ENCODE assay signal across 8 cellular contexts in genomic region chr11:79461144-79461543, GRCh38. TPM values are rescaled to one million over a fixed set of nuclear protein-coding genes. Genes with fewer than 3 reads are reported as not detected.
DNase-seq lines count a peak whose midpoint lies in the region; ATAC-seq and TF ChIP-seq lines count a peak whose summit lies in the region.

No MANE protein-coding gene starts in this region.

- no peak overlapping the region for H2AFZ ChIP-seq in fibroblast of lung (ENCODE audit: low read length)

- H3K4me2 ChIP-seq in fibroblast of lung (ENCODE audit: extremely low read depth, insufficient read depth, low read length), result peak overlapping the region; percentile 23

- H3K27me3 ChIP-seq in fibroblast of lung (ENCODE audit: control insufficient read depth, insufficient read depth, low read length), result peaks cover under 1% of the 10 kb centered on the region
- H3K27me3 ChIP-seq in effector memory CD4-positive, alpha-beta T cell (replicated peaks; ENCODE audit: control insufficient read depth, insufficient read depth, low read length, poor library complexity, severe bottlenecking), result no peaks in the 10 kb centered on the region

- H3K79me2 ChIP-seq in fibroblast of lung (ENCODE audit: control insufficient read depth, insufficient read depth, low read length), result no peaks in the 10 kb centered on the region

- no peaks in the 10 kb centered on the region for H3K9me3 ChIP-seq in fibroblast of lung (ENCODE audit: control insufficient read depth, insufficient read depth, low read depth, low read length)
- H3K9me3 ChIP-seq in effector memory CD4-positive, alpha-beta T cell (ENCODE audit: control insufficient read depth, low read length), result no peaks in the 10 kb centered on the region

- no peak overlapping the region for H3K4me3 ChIP-seq in fibroblast of lung (replicated peaks in 1 of 4; ENCODE audit: control extremely low read depth in 1 of 4, insufficient read depth in 1 of 4, low read depth in 3 of 4, low read length in 4 of 4)
- no peak overlapping the region for H3K4me3 ChIP-seq in effector memory CD4-positive, alpha-beta T cell (ENCODE audit: insufficient read depth, low read depth, low read length, poor library complexity, severe bottlenecking)

- H3K36me3 ChIP-seq in fibroblast of lung (ENCODE audit: control insufficient read depth, insufficient read depth, low read length), result no peaks in the 10 kb centered on the region
- H3K36me3 ChIP-seq in effector memory CD4-positive, alpha-beta T cell (ENCODE audit: control insufficient read depth, insufficient read depth, low read length), result no peaks in the 10 kb centered on the region

- peak; percentile 84 for ATAC-seq in GM19463 (IDR thresholded peaks at IDR 0.05; ENCODE audit: unreplicated experiment)

- no peak overlapping the region for H3K9ac ChIP-seq in fibroblast of lung (ENCODE audit: insufficient read depth, low read length)

- DNase-seq in AML-193 (lab: John Stamatoyannopoulos, UW) (peak; percentile 7 to 33), NCI-H526 (lab: John Stamatoyannopoulos, UW) (peak; percentile 38 to 79), fibroblast of lung (ENCODE audit: low read depth in 2 of 2) (peak; percentile 55 to 57), renal cortical epithelial cell (ENCODE audit: low read depth) (peak; percentile 65)
- no peak for DNase-seq in stimulated activated CD4-positive, alpha-beta T cell treated with anti-CD3 and anti-CD28 coated beads, Interleukin-4, amount 100 ng/mL, for 4 hours
- DNase-seq in effector memory CD4-positive, alpha-beta T cell, result no peak
- DNase-seq in stimulated activated CD4-positive, alpha-beta T cell treated with anti-CD3 and anti-CD28 coated beads, Interleukin-4, amount 100 ng/mL, for 24 hours, result no peak

- no peaks in the 10 kb centered on the region for H4K20me1 ChIP-seq in fibroblast of lung (ENCODE audit: control insufficient read depth, extremely low read depth, insufficient read depth, low read length)

- H3K4me1 ChIP-seq in fibroblast of lung (ENCODE audit: control insufficient read depth, extremely low read depth, insufficient read depth, low read length), result no peaks in the 10 kb centered on the region
- no peaks in the 10 kb centered on the region for H3K4me1 ChIP-seq in effector memory CD4-positive, alpha-beta T cell (ENCODE audit: control insufficient read depth, insufficient read depth, low read length, poor library complexity, severe bottlenecking)

- H3K27ac ChIP-seq in fibroblast of lung (ENCODE audit: insufficient read depth, low read length), result no peak overlapping the region
- H3K27ac ChIP-seq in effector memory CD4-positive, alpha-beta T cell (ENCODE audit: insufficient read depth, low read length, poor library complexity, severe bottlenecking), result no peak overlapping the region

- TF ChIP-seq CTCF in fibroblast of lung (conservative IDR thresholded peaks at IDR 0.05 in 1 of 2, IDR thresholded peaks at IDR 0.05 in 1 of 2; ENCODE audit: low read depth in 1 of 2, low read length in 2 of 2), result peak; percentile 72 to 73

RNA-seq across cellular contexts. Expression of gene TENM4, which starts 20.3 kb away (rescaled TPM):
- total RNA-seq in fibroblast of lung (48.3 and 48.4 TPM in 2 replicates), renal cortical epithelial cell (59.6 and 306 TPM in 2 replicates)
- polyA plus RNA-seq in fibroblast of lung, result 4.6 and 10.7 TPM in 2 replicates
- polyA plus RNA-seq in fibroblast of lung (2012), result 7.1 and 11.9 TPM in 2 replicates
- polyA minus RNA-seq in fibroblast of lung (ENCODE audit: low replicate concordance), result 24.9 and 60.2 TPM in 2 replicates

Comparison
In these comparisons a context has a peak if more than half of its experiments do, and no peak if none do; other contexts are left out.
1. DNase-seq: peak in AML-193 (2 of 2), NCI-H526 (2 of 2), fibroblast of lung (2 of 2) and renal cortical epithelial cell (single experiment); none in stimulated activated CD4-positive, alpha-beta T cell treated with anti-CD3 and anti-CD28 coated beads, Interleukin-4, amount 100 ng/mL, for 4 hours (0 of 2), effector memory CD4-positive, alpha-beta T cell (0 of 3) and stimulated activated CD4-positive, alpha-beta T cell treated with anti-CD3 and anti-CD28 coated beads, Interleukin-4, amount 100 ng/mL, for 24 hours (single experiment).